Comparison of ENCODE assay signal across 11 cellular contexts in the genomic region with DNA sequence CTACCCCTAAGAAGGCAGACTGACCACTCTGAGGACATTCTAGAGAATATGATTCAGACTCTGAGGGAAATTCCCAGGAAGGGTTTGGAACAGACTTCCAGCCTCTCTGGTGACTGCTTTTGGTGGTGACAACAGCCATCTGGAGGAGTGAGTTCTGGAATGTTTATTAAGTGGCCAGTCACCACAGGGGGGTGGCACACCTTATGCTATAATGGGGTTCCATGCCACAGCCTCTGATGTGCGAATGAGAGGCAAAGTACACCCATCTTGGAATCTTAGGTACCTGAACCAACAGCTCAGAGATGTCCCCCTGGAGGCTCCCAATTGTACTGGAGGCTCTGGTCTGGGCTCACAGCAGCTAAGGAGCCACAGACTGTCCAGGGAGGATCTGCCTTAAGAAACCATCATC. TPM values are rescaled to one million over a fixed set of nuclear protein-coding genes. Genes with fewer than 3 reads are reported as not detected.
A peak's percentile ranks its signal among the peaks of the same experiment; 100 is the strongest.
DNase-seq lines count a peak whose midpoint lies in the region; ATAC-seq and TF ChIP-seq lines count a peak whose summit lies in the region.
"Had no signal": no experiment of that assay in that cellular context is flagged by ENCODE, and none has a peak within 500 bp of the region (broad histone marks: within the 10 kb centered on the region; RNA-seq: fewer than 3 reads in every experiment).

No MANE protein-coding gene starts in this region.

- no peak overlapping the region for H3K27ac ChIP-seq in cardiac muscle cell
- H3K27ac ChIP-seq in right cardiac atrium (ENCODE audit: low read length) = no peak overlapping the region
- H3K27ac ChIP-seq in substantia nigra (ENCODE audit: low read depth, low read length, poor library complexity, severe bottlenecking) = no peak overlapping the region
- H3K27ac ChIP-seq: stomach had no signal

- H3K4me1 ChIP-seq in cardiac muscle cell (ENCODE audit: low read depth) (peaks cover 6% of the 10 kb centered on the region), right cardiac atrium (ENCODE audit: control insufficient read depth, insufficient read depth, low read length) (no peaks in the 10 kb centered on the region)

- peak; percentile 11 for TF ChIP-seq CTCF in cardiac muscle cell (IDR thresholded peaks at IDR 0.05; ENCODE audit: low read depth, low read length)

- H3K27me3 ChIP-seq in cardiac muscle cell (no peaks in the 10 kb centered on the region), right cardiac atrium (ENCODE audit: control insufficient read depth, insufficient read depth) (no peaks in the 10 kb centered on the region)
- H3K27me3 ChIP-seq: stomach had no signal

- intact Hi-C loops in right cardiac atrium (cut with DNase I) = no loop called here

- DNase-seq in cardiac muscle cell (ENCODE audit: low read depth in 1 of 2, low spot score in 1 of 2) (peak in 1 of 2 donors; percentile 23), right cardiac atrium (no peak), amniotic epithelial cell (ENCODE audit: low read depth) (peak; percentile 9), glomerular visceral epithelial cell (ENCODE audit: extremely low spot score) (peak; percentile 63), ACHN (no peak), substantia nigra (lab: John Stamatoyannopoulos, UW) (no peak)
- DNase-seq: activated CD8-positive, alpha-beta memory T cell treated with anti-CD3 and anti-CD28 coated beads, Interleukin-2, amount 50 U/mL, for 4 hours; NCI-H2171; stomach had no signal

- H3K36me3 ChIP-seq in cardiac muscle cell = no peaks in the 10 kb centered on the region

- in situ Hi-C loops in ACHN (cut with HindIII; ENCODE audit: low pct_ligation_motif_present, low pct_unique_long_range_greater_than_20kb, low sequenced_read_pairs) = no loop called here

- H3K9me3 ChIP-seq in cardiac muscle cell (ENCODE audit: low read depth) = no peaks in the 10 kb centered on the region
- no peaks in the 10 kb centered on the region for H3K9me3 ChIP-seq in right cardiac atrium (ENCODE audit: control insufficient read depth, low read length)
- H3K9me3 ChIP-seq: stomach had no signal

- 77% methylated on average over 1 of the region's 1 CpG for WGBS in right cardiac atrium

- no peak for ATAC-seq in right cardiac atrium
- no peak for ATAC-seq in GM19023 (IDR thresholded peaks at IDR 0.05; ENCODE audit: unreplicated experiment)
- no peak for ATAC-seq in GM18870 (IDR thresholded peaks at IDR 0.05; ENCODE audit: unreplicated experiment)

- no peak overlapping the region for H3K4me3 ChIP-seq in cardiac muscle cell
- H3K4me3 ChIP-seq in right cardiac atrium (ENCODE audit: low read length) = no peak overlapping the region
- H3K4me3 ChIP-seq: stomach had no signal

RNA-seq across cellular contexts. Expression of a gene that starts 9.5 kb away (rescaled TPM):
- 32.3 and 40.8 TPM in 2 replicates for total RNA-seq in cardiac muscle cell
- 49.9 and 50.6 TPM in 2 replicates for polyA plus RNA-seq in cardiac muscle cell
- total RNA-seq in right cardiac atrium = 10 to 100 TPM; 38.9 to 45.9 (median 45.3) TPM
- 23.0 TPM for polyA plus RNA-seq in right cardiac atrium

RNA-seq across cellular contexts. Expression of a gene that starts 11.1 kb away (rescaled TPM):
- total RNA-seq in cardiac muscle cell = 0.35 and 1.7 TPM in 2 replicates
- 0.65 TPM in 1 of 2 replicates, not detected in the other for polyA plus RNA-seq in cardiac muscle cell
- 1 to 10 TPM in 1 of 4 donors, under 1 TPM in 3; 0.36 to 2.0 (median 0.58) TPM for total RNA-seq in right cardiac atrium
- 0.16 TPM for polyA plus RNA-seq in right cardiac atrium

RNA-seq across cellular contexts. Expression of a gene that starts 19.2 kb away (rescaled TPM):
- 59.5 and 66.3 TPM in 2 replicates for total RNA-seq in cardiac muscle cell
- polyA plus RNA-seq in cardiac muscle cell = 57.6 and 66.8 TPM in 2 replicates
- total RNA-seq in right cardiac atrium = 10 to 100 TPM; 32.4 to 45.4 (median 34.6) TPM
- polyA plus RNA-seq in right cardiac atrium = 30.3 TPM

RNA-seq across cellular contexts. Expression of a gene that starts 19.5 kb away (rescaled TPM):
- 39.6 and 43.5 TPM in 2 replicates for total RNA-seq in cardiac muscle cell
- 43.7 and 45.2 TPM in 2 replicates for polyA plus RNA-seq in cardiac muscle cell
- 10 to 100 TPM; 18.1 to 21.4 (median 20.8) TPM for total RNA-seq in right cardiac atrium
- polyA plus RNA-seq in right cardiac atrium = 20.7 TPM

RNA-seq across cellular contexts. Expression of a gene that starts 19.7 kb away (rescaled TPM):
- total RNA-seq in cardiac muscle cell = 262 and 264 TPM in 2 replicates
- 429 and 492 TPM in 2 replicates for polyA plus RNA-seq in cardiac muscle cell
- 100 to 1,000 TPM; 167 to 190 (median 183) TPM for total RNA-seq in right cardiac atrium
- 302 TPM for polyA plus RNA-seq in right cardiac atrium

Comparison
In these comparisons a context has a peak if more than half of its experiments do, and no peak if none do; other contexts are left out.
1. DNase-seq: peak in amniotic epithelial cell (single experiment) and glomerular visceral epithelial cell (single experiment); none in right cardiac atrium (0 of 3), ACHN (single experiment) and substantia nigra (0 of 49).